Comparison of ENCODE assay signal across 8 cellular contexts in genomic region chr19:34712606-34713261, GRCh38. TPM values are rescaled to one million over a fixed set of nuclear protein-coding genes. Genes with fewer than 3 reads are reported as not detected.
A peak's percentile ranks its signal among the peaks of the same experiment; 100 is the strongest.
DNase-seq lines count a peak whose midpoint lies in the region; ATAC-seq and TF ChIP-seq lines count a peak whose summit lies in the region.

No MANE protein-coding gene starts in this region.

- H3K4me3 Mint-ChIP-seq in CD4-positive, alpha-beta T cell: no peak overlapping the region
- no peak overlapping the region for H3K4me3 Mint-ChIP-seq in HFFc6
- H3K4me3 Mint-ChIP-seq in activated CD4-positive, alpha-beta T cell treated with anti-CD3 and anti-CD28 coated beads, Interleukin-2, amount 10 ng/mL, durations not matched to agents 24 days and 14 days: no peak overlapping the region

- CTCF ChIA-PET in CD4-positive, alpha-beta T cell (lab: Charles Lee): interaction anchor here (2.1 kb wide), 1 partner anchor 73 kb away, joined by 21 read pairs; no protein-coding TSS in a partner anchor

- no peak overlapping the region for H3K27ac ChIP-seq in CD4-positive, alpha-beta T cell (ENCODE audit: low read depth, low read length)

- no peaks in the 10 kb centered on the region for H3K36me3 Mint-ChIP-seq in CD4-positive, alpha-beta T cell (ENCODE audit: low read depth)
- no peaks in the 10 kb centered on the region for H3K36me3 Mint-ChIP-seq in HFFc6 (ENCODE audit: low read depth)
- no peaks in the 10 kb centered on the region for H3K36me3 Mint-ChIP-seq in activated CD4-positive, alpha-beta T cell treated with anti-CD3 and anti-CD28 coated beads, Interleukin-2, amount 10 ng/mL, durations not matched to agents 24 days and 14 days (ENCODE audit: low read depth)

- H3K9me3 ChIP-seq in CD4-positive, alpha-beta T cell (ENCODE audit: control insufficient read depth, low read length): peaks cover 17% of the 10 kb centered on the region

- peak; percentile 67 for ATAC-seq in CD4-positive, alpha-beta T cell (ENCODE audit: poor library complexity)
- ATAC-seq in HG03520 (IDR thresholded peaks at IDR 0.05; ENCODE audit: unreplicated experiment): no peak

- intact Hi-C loops in CD4-positive, alpha-beta T cell (cut with DNase I, micrococcal nuclease): loop anchor here (1.0 to 5.0 kb wide), 4 partner anchors 73 to 935 kb away; no protein-coding TSS in a partner anchor
- intact Hi-C loops in activated CD4-positive, alpha-beta T cell treated with anti-CD3 and anti-CD28 coated beads, Interleukin-2, amount 10 ng/mL, durations not matched to agents 24 days and 14 days (cut with micrococcal nuclease): loop anchor here (1.0 kb wide), 2 partner anchors 73 to 211 kb away; no protein-coding TSS in a partner anchor

- POLR2A ChIA-PET in CD4-positive, alpha-beta T cell (lab: Charles Lee): interaction anchor here (0.6 kb wide), 1 partner anchor 33 kb away, joined by 3 read pairs; no protein-coding TSS in a partner anchor

- H3K9me3 Mint-ChIP-seq in CD4-positive, alpha-beta T cell: peaks cover 6% of the 10 kb centered on the region
- H3K9me3 Mint-ChIP-seq in HFFc6: peaks cover 5% of the 10 kb centered on the region
- H3K9me3 Mint-ChIP-seq in activated CD4-positive, alpha-beta T cell treated with anti-CD3 and anti-CD28 coated beads, Interleukin-2, amount 10 ng/mL, durations not matched to agents 24 days and 14 days: peaks cover 9% of the 10 kb centered on the region

- H3K4me3 ChIP-seq in epithelial cell of esophagus (ENCODE audit: low read length): no peak overlapping the region

- H3K27me3 ChIP-seq in CD4-positive, alpha-beta T cell (ENCODE audit: control insufficient read depth, insufficient read depth, low read length): peaks cover 13% of the 10 kb centered on the region

- H3K4me1 Mint-ChIP-seq in CD4-positive, alpha-beta T cell (ENCODE audit: low read depth): no peaks in the 10 kb centered on the region
- no peaks in the 10 kb centered on the region; the same call in 1 of the 2 replicates for H3K4me1 Mint-ChIP-seq in HFFc6 (ENCODE audit: low read depth)
- no peaks in the 10 kb centered on the region for H3K4me1 Mint-ChIP-seq in activated CD4-positive, alpha-beta T cell treated with anti-CD3 and anti-CD28 coated beads, Interleukin-2, amount 10 ng/mL, durations not matched to agents 24 days and 14 days

- DNase-seq in CD4-positive, alpha-beta T cell: peak in 9 of 10 experiments; percentile 8 to 49 (median 28)
- DNase-seq in HFFc6 (peak; percentile 71), NCI-H524 (lab: John Stamatoyannopoulos, UW) (peak; percentile 77 to 84), epithelial cell of esophagus (ENCODE audit: low read depth) (peak; percentile 84), myocyte (ENCODE audit: low read depth) (peak; percentile 82), superior temporal gyrus (ENCODE audit: extremely low spot score) (peak; percentile 92)
- peak; percentile 90 for DNase-seq in activated CD4-positive, alpha-beta T cell treated with anti-CD3 and anti-CD28 coated beads, Interleukin-2, amount 10 ng/mL, durations not matched to agents 24 days and 14 days

- peaks cover 41% of the 10 kb centered on the region for H3K27me3 Mint-ChIP-seq in CD4-positive, alpha-beta T cell
- peaks cover 11% of the 10 kb centered on the region for H3K27me3 Mint-ChIP-seq in HFFc6 (ENCODE audit: insufficient read depth)
- peaks cover 2% of the 10 kb centered on the region for H3K27me3 Mint-ChIP-seq in activated CD4-positive, alpha-beta T cell treated with anti-CD3 and anti-CD28 coated beads, Interleukin-2, amount 10 ng/mL, durations not matched to agents 24 days and 14 days

- peak; percentile 69 for TF ChIP-seq CTCF in CD4-positive, alpha-beta T cell (IDR thresholded peaks at IDR 0.05)
- peak; percentile 96 for TF ChIP-seq CTCF in HFFc6 (IDR thresholded peaks at IDR 0.05)
- TF ChIP-seq CTCF in epithelial cell of esophagus (IDR thresholded peaks at IDR 0.05; ENCODE audit: insufficient read depth, low read depth, low read length, missing control alignments): peak; percentile 58

- H3K27ac Mint-ChIP-seq in CD4-positive, alpha-beta T cell: no peak overlapping the region
- H3K27ac Mint-ChIP-seq in HFFc6: no peak overlapping the region
- H3K27ac Mint-ChIP-seq in activated CD4-positive, alpha-beta T cell treated with anti-CD3 and anti-CD28 coated beads, Interleukin-2, amount 10 ng/mL, durations not matched to agents 24 days and 14 days: no peak overlapping the region

RNA-seq across cellular contexts. Expression of gene ZNF181, which starts 21.3 kb away (rescaled TPM):
- 1 to 10 TPM; 2.0 to 2.9 TPM for total RNA-seq in CD4-positive, alpha-beta T cell
- total RNA-seq in HFFc6 (2021; fragmentation: NEBNext Ultra II Directional; extraction: Animal tissue kit (Norgen Biotek cat#: 25700)): 1 to 10 TPM; 3.7 to 5.6 (median 4.4) TPM
- 3.9 and 4.4 TPM in 2 replicates for total RNA-seq in activated CD4-positive, alpha-beta T cell treated with anti-CD3 and anti-CD28 coated beads, Interleukin-2, amount 10 ng/mL, durations not matched to agents 24 days and 14 days
- total RNA-seq in myocyte: 46.1 and 62.6 TPM in 2 replicates
- 7.7 TPM for polyA plus RNA-seq in myocyte (2012)

RNA-seq across cellular contexts. Expression of gene ZNF302, which starts 35.3 kb away (rescaled TPM):
- 10 to 100 TPM; 12.2 to 12.9 TPM for total RNA-seq in CD4-positive, alpha-beta T cell
- 10 to 100 TPM in 3 of 6 experiments, 1 to 10 TPM in 3; 8.6 to 12.0 (median 9.7) TPM for total RNA-seq in HFFc6 (2021; fragmentation: NEBNext Ultra II Directional; extraction: Animal tissue kit (Norgen Biotek cat#: 25700))
- total RNA-seq in activated CD4-positive, alpha-beta T cell treated with anti-CD3 and anti-CD28 coated beads, Interleukin-2, amount 10 ng/mL, durations not matched to agents 24 days and 14 days: 14.4 and 15.2 TPM in 2 replicates
- 41.8 and 45.9 TPM in 2 replicates for total RNA-seq in myocyte
- 20.7 TPM for polyA plus RNA-seq in myocyte (2012)

RNA-seq across cellular contexts. Expression of gene SCGB2B2, which starts 35.8 kb away (rescaled TPM):
- under 1 TPM; 0.30 to 0.42 TPM for total RNA-seq in CD4-positive, alpha-beta T cell
- under 1 TPM in 1 of 6 experiments, not detected in 5; 0.10 TPM for total RNA-seq in HFFc6 (2021; fragmentation: NEBNext Ultra II Directional; extraction: Animal tissue kit (Norgen Biotek cat#: 25700))
- total RNA-seq in activated CD4-positive, alpha-beta T cell treated with anti-CD3 and anti-CD28 coated beads, Interleukin-2, amount 10 ng/mL, durations not matched to agents 24 days and 14 days: 0.24 and 0.40 TPM in 2 replicates
- total RNA-seq in myocyte: 0.24 and 0.26 TPM in 2 replicates
- 0.54 TPM for polyA plus RNA-seq in myocyte (2012)

Comparison
In these comparisons a context has a peak if more than half of its experiments do, and no peak if none do; other contexts are left out.
1. DNase-seq: peak in every context shown above with its lines; median percentile 92 in superior temporal gyrus; 90 in activated CD4-positive, alpha-beta T cell treated with anti-CD3 and anti-CD28 coated beads, Interleukin-2, amount 10 ng/mL, durations not matched to agents 24 days and 14 days; 84 in epithelial cell of esophagus; 82 in myocyte; 80 in NCI-H524; 71 in HFFc6; 28 in CD4-positive, alpha-beta T cell.